Comparison of ENCODE assay signal across 8 cellular contexts in genomic region chr6:130223508-130223907, GRCh38.
DNase-seq lines count a peak whose midpoint lies in the region; ATAC-seq and TF ChIP-seq lines count a peak whose summit lies in the region.

No MANE protein-coding gene starts in this region.

- in situ Hi-C loops in ACHN (cut with HindIII; ENCODE audit: low pct_ligation_motif_present, low pct_unique_long_range_greater_than_20kb, low sequenced_read_pairs): no loop called here

- no peak overlapping the region for H3K4me3 ChIP-seq in fibroblast of mammary gland (ENCODE audit: control insufficient read depth, low read depth, low read length)

- no peak for TF ChIP-seq CTCF in fibroblast of mammary gland (conservative IDR thresholded peaks at IDR 0.05; ENCODE audit: control insufficient read depth, insufficient read depth, low read depth, low read length)

- ATAC-seq in GM18909 (IDR thresholded peaks at IDR 0.05; ENCODE audit: poor library complexity, unreplicated experiment): peak; percentile 98
- peak; percentile 99 for ATAC-seq in HG03060 (IDR thresholded peaks at IDR 0.05; ENCODE audit: low read depth, unreplicated experiment)

- DNase-seq in activated CD4-positive, alpha-beta T cell treated with anti-CD3 and anti-CD28 coated beads for 24 hours (ENCODE audit: low read depth in 2 of 2): peak; percentile 14 to 33
- DNase-seq in fibroblast of mammary gland (ENCODE audit: low read depth) (peak; percentile 18), glomerular visceral epithelial cell (ENCODE audit: extremely low spot score) (no peak), NCI-H526 treated with DMSO at 0.1 percent for 48 hours (lab: John Stamatoyannopoulos, UW) (no peak), ACHN (no peak), NCI-H1930 (lab: John Stamatoyannopoulos, UW) (no peak)

Comparison
In these comparisons a context has a peak if more than half of its experiments do, and no peak if none do; other contexts are left out.
1. DNase-seq: peak in activated CD4-positive, alpha-beta T cell treated with anti-CD3 and anti-CD28 coated beads for 24 hours (2 of 2) and fibroblast of mammary gland (single experiment); none in glomerular visceral epithelial cell (single experiment), NCI-H526 treated with DMSO at 0.1 percent for 48 hours (single experiment), ACHN (single experiment) and NCI-H1930 (0 of 2).